Comparison of ENCODE assay signal across 9 cellular contexts in the genomic region with DNA sequence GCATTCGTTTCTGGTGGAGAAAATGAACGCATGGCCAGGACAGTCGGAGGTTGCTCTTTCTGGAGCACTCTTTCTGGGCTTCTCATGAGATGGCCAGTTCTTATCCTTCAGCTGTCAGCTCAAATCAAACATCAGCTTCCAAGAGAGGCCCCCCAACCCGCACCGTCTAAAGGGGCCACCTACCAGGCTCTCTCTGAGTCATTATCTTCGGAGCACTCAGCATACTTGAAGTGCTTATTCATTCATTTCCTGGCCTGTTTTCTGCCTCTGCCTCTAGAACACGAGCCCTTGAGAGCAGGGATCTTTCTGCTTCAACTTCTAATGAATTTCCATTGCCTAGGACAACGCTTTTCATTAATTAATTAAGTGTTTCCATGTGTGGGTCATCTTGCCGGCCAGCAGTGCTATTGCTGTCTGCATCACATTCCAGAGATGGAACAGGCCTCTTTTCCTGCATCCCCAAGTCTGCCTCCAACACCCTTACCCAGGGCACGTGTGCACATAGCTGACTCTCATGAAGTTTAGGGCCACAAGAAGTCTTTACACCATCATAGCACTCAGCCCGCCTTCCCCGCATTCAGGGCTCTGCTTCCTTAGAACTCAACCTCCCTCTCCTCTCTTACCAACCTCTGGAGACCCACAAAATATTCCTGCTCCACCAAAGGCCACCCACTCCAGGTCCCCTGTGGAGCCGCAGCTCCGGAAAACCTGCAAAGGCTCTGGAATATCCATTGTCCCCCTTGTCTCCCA. TPM values are rescaled to one million over a fixed set of nuclear protein-coding genes. Genes with fewer than 3 reads are reported as not detected.
DNase-seq lines count a peak whose midpoint lies in the region; ATAC-seq and TF ChIP-seq lines count a peak whose summit lies in the region.
"Had no signal": no experiment of that assay in that cellular context is flagged by ENCODE, and none has a peak within 500 bp of the region (broad histone marks: within the 10 kb centered on the region; RNA-seq: fewer than 3 reads in every experiment).

No MANE protein-coding gene starts in this region.

- POLR2A ChIA-PET in AG04449 (lab: Yijun Ruan, JAX) = no interaction called here
- POLR2A ChIA-PET in IMR-90 (lab: Charles Lee; ENCODE audit: unreplicated experiment) = no interaction called here

- BruUV-seq in IMR-90 (replicated peaks; lab: Mats Ljungman, UMichigan) (no TSS peak), mammary epithelial cell (replicated peaks; lab: Mats Ljungman, UMichigan) (no TSS peak)

- no peak overlapping the region for H3K4me3 Mint-ChIP-seq in activated CD8-positive, alpha-beta memory T cell treated with anti-CD3 and anti-CD28 coated beads, Interleukin-2, amount 10 ng/mL, durations not matched to agents 7 days and 5 days

- intact Hi-C loops in IMR-90 (cut with micrococcal nuclease) = loop anchor here (2.0 to 10.0 kb wide), 2 partner anchors 49 to 525 kb away; no protein-coding TSS in a partner anchor
- intact Hi-C loops in mammary epithelial cell (cut with micrococcal nuclease) = loop anchor here (2.0 kb wide), 1 partner anchor 49 kb away; no protein-coding TSS in a partner anchor

- H4K91ac ChIP-seq in IMR-90 (ENCODE audit: insufficient read depth, low read depth, low read length) (peak overlapping the region; percentile 97), mesenchymal stem cell (ENCODE audit: low read length) (peak overlapping the region; percentile 59)

- peaks cover 32% of the 10 kb centered on the region for H3K9me1 ChIP-seq in IMR-90 (ENCODE audit: insufficient read depth, low read length)

- peak overlapping the region; percentile 90 for H2AK9ac ChIP-seq in IMR-90 (replicated peaks; ENCODE audit: low read depth, low read length, poor library complexity)

- CTCF ChIA-PET in AG04449 (lab: Yijun Ruan, JAX) = interaction anchor here (1.2 to 29.8 kb wide), 6 partner anchors 9 to 116 kb away, joined by 3 to 1030 read pairs (median 268); a partner anchor contains a TSS
- CTCF ChIA-PET in IMR-90 (lab: Yijun Ruan, JAX) = interaction anchor here (2.5 kb wide), 1 partner anchor 100 kb away, joined by 13 read pairs; no protein-coding TSS in a partner anchor
- CTCF ChIA-PET in mammary epithelial cell (lab: Charles Lee; ENCODE audit: low non-redundant PET) = interaction anchor here (0.5 kb wide), 1 partner anchor 119 kb away, joined by 3 read pairs; no protein-coding TSS in a partner anchor
- CTCF ChIA-PET in activated CD8-positive, alpha-beta memory T cell treated with anti-CD3 and anti-CD28 coated beads, Interleukin-2, amount 10 ng/mL, durations not matched to agents 7 days and 5 days (lab: Charles Lee) = interaction anchor here (1.2 kb wide), 1 partner anchor 102 kb away, joined by 9 read pairs; no protein-coding TSS in a partner anchor

- H2BK5ac ChIP-seq in IMR-90 (ENCODE audit: low read depth, low read length, poor library complexity, severe bottlenecking) (peak overlapping the region; percentile 90), mesenchymal stem cell (ENCODE audit: low read depth, low read length, poor library complexity, severe bottlenecking) (no peak overlapping the region)

- H3K18ac ChIP-seq in IMR-90 (ENCODE audit: low read depth, low read length) (peak overlapping the region; percentile 49), mesenchymal stem cell (ENCODE audit: low read depth in 1 of 2, low read length in 2 of 2) (peak overlapping the region; percentile 72 to 94)

- H2BK15ac ChIP-seq in IMR-90 (ENCODE audit: low read depth, low read length) (peak overlapping the region; percentile 72), mesenchymal stem cell (ENCODE audit: low read depth, poor library complexity, severe bottlenecking) (peak overlapping the region; percentile 37)

- in situ Hi-C loops in IMR-90 (cut with MboI; ENCODE audit: low sequenced_read_pairs) (no loop called here), mammary epithelial cell (cut with MboI; ENCODE audit: low sequenced_read_pairs in 2 of 2) (no loop called here)

- peak overlapping the region; percentile 91 for H2AK5ac ChIP-seq in IMR-90 (ENCODE audit: low read depth, low read length)
- peak overlapping the region; percentile 62 for H2AK5ac ChIP-seq in mesenchymal stem cell (ENCODE audit: low read length, severe bottlenecking)

- dilution Hi-C loops in IMR-90 (cut with HindIII; ENCODE audit: low sequenced_read_pairs, unreplicated experiment) = loop anchor here (25.0 kb wide), 1 partner anchor 103 kb away; a partner anchor contains a TSS
- dilution Hi-C loops in mammary epithelial cell (cut with HindIII; ENCODE audit: low sequenced_read_pairs) = no loop called here

- peak overlapping the region; percentile 95 for H3K23ac ChIP-seq in IMR-90 (ENCODE audit: low read depth, low read length)
- no peak overlapping the region for H3K23ac ChIP-seq in mesenchymal stem cell (ENCODE audit: low read length in 2 of 2)

- peak; percentile 41 for DNase-seq in AG04449 (ENCODE audit: low read depth, low spot score)
- DNase-seq in IMR-90 = peak; percentile 93
- peak; percentile 52 for DNase-seq in mammary epithelial cell
- DNase-seq in mesenchymal stem cell = peak; percentile 96
- no peak for DNase-seq in DMS 273 treated with DMSO at 0.1 percent for 48 hours (lab: John Stamatoyannopoulos, UW)
- DNase-seq in activated CD8-positive, alpha-beta memory T cell treated with anti-CD3 and anti-CD28 coated beads, Interleukin-2, amount 10 ng/mL, durations not matched to agents 7 days and 5 days = no peak
- no peak for DNase-seq in GM20000 (ENCODE audit: low spot score)
- no peak for DNase-seq in UCSD-AML1 (lab: John Stamatoyannopoulos, UW; ENCODE audit: unreplicated experiment)
- DNase-seq: NCI-H1694 treated with DMSO at 0.1 percent for 48 hours had no signal

- H3K27me3 ChIP-seq in IMR-90 (ENCODE audit: control insufficient read depth, insufficient read depth, low read length) (no peaks in the 10 kb centered on the region), mammary epithelial cell (ENCODE audit: insufficient read depth, low read length) (no peaks in the 10 kb centered on the region), mesenchymal stem cell (ENCODE audit: control insufficient read depth in 1 of 2, insufficient read depth in 1 of 2, low read length in 2 of 2) (peaks cover 0 to 33% of the 10 kb centered on the region in 2 experiments)

- H3K36me3 ChIP-seq in IMR-90 (ENCODE audit: control insufficient read depth, insufficient read depth, low read length) (no peaks in the 10 kb centered on the region), mammary epithelial cell (ENCODE audit: insufficient read depth, low read length) (no peaks in the 10 kb centered on the region), mesenchymal stem cell (ENCODE audit: control insufficient read depth in 1 of 2, insufficient read depth in 2 of 2, low read depth in 1 of 2, low read length in 2 of 2) (no peaks in the 10 kb centered on the region)

- TF ChIP-seq RAD21 in IMR-90 (IDR thresholded peaks at IDR 0.05; ENCODE audit: low read length) = no peak; the same call in 1 of the 2 replicates

- 21% methylated on average over 4 of the region's 14 CpGs; no CpG with 5 or more reads in 1 of the 2 experiments for WGBS in IMR-90 (ENCODE audit: extremely low coverage in 2 of 2, insufficient read length in 1 of 2), 2 experiments
- 51% methylated on average over 12 of the region's 14 CpGs for WGBS in mammary epithelial cell (ENCODE audit: low coverage, missing lambda C conversion rate)
- WGBS in mesenchymal stem cell = 10% methylated on average over 14 of the region's 14 CpGs

- H3K4me1 ChIP-seq in IMR-90 (ENCODE audit: control insufficient read depth, insufficient read depth, low read length) (peaks cover 29% of the 10 kb centered on the region), mammary epithelial cell (ENCODE audit: insufficient read depth, low read length) (peaks cover 16% of the 10 kb centered on the region), mesenchymal stem cell (ENCODE audit: control insufficient read depth, insufficient read depth, low read depth, low read length) (peaks cover 33% of the 10 kb centered on the region)

- H3K4me2 ChIP-seq in IMR-90 (ENCODE audit: low read depth, low read length) (peak overlapping the region; percentile 44), mammary epithelial cell (ENCODE audit: insufficient read depth, low read depth, low read length) (peak overlapping the region; percentile 32), mesenchymal stem cell (ENCODE audit: low read length, poor library complexity, severe bottlenecking) (no peak overlapping the region)

- H2AFZ ChIP-seq in IMR-90 (replicated peaks; ENCODE audit: low read length, poor library complexity) = peak overlapping the region; percentile 64
- H2AFZ ChIP-seq in mammary epithelial cell (ENCODE audit: low read depth, low read length) = no peak overlapping the region
- no peak overlapping the region for H2AFZ ChIP-seq in mesenchymal stem cell (ENCODE audit: low read depth, low read length)

- no peaks in the 10 kb centered on the region for H3K9me3 Mint-ChIP-seq in activated CD8-positive, alpha-beta memory T cell treated with anti-CD3 and anti-CD28 coated beads, Interleukin-2, amount 10 ng/mL, durations not matched to agents 7 days and 5 days (ENCODE audit: low read depth)

- H2BK20ac ChIP-seq in IMR-90 (ENCODE audit: low read depth, low read length) = peak overlapping the region; percentile 100

- no peak overlapping the region for H3K4me3 ChIP-seq in AG04449 (ENCODE audit: low read depth, low read length)
- no peak overlapping the region for H3K4me3 ChIP-seq in IMR-90 (ENCODE audit: insufficient read depth, low read depth, low read length)
- H3K4me3 ChIP-seq in mammary epithelial cell (replicated peaks in 1 of 3; ENCODE audit: insufficient read depth in 1 of 3, low read depth in 2 of 3, low read length in 3 of 3) = no peak overlapping the region
- H3K4me3 ChIP-seq in mesenchymal stem cell (ENCODE audit: insufficient read depth in 1 of 2, low read depth in 1 of 2, low read length in 2 of 2) = no peak overlapping the region

- TF ChIP-seq CTCF in AG04449 (IDR thresholded peaks at IDR 0.05; ENCODE audit: insufficient read depth, low read length, missing control alignments) = no peak
- TF ChIP-seq CTCF in IMR-90 (conservative IDR thresholded peaks at IDR 0.05; ENCODE audit: low read depth, low read length) = no peak
- TF ChIP-seq CTCF in mammary epithelial cell (conservative IDR thresholded peaks at IDR 0.05 in 1 of 2, IDR thresholded peaks at IDR 0.05 in 1 of 2; ENCODE audit: extremely low read depth in 1 of 2, insufficient read depth in 1 of 2, low read depth in 1 of 2, low read length in 2 of 2) = no peak
- TF ChIP-seq CTCF in GM20000 (IDR thresholded peaks at IDR 0.05; ENCODE audit: extremely low read depth, missing control alignments) = no peak

- H3K14ac ChIP-seq in IMR-90 (replicated peaks; ENCODE audit: low read depth, low read length) (peak overlapping the region; percentile 94), mesenchymal stem cell (ENCODE audit: low read length in 2 of 2) (peak overlapping the region in 1 of 2 experiments; percentile 26)

- peak overlapping the region; percentile 20 for H4K5ac ChIP-seq in IMR-90 (ENCODE audit: low read depth, low read length)

- H4K20me1 ChIP-seq in IMR-90 (ENCODE audit: insufficient read depth, low read length) (no peaks in the 10 kb centered on the region; the same call in 1 of the 2 replicates), mammary epithelial cell (ENCODE audit: insufficient read depth, low read length) (no peaks in the 10 kb centered on the region)

- H3K9me3 ChIP-seq in IMR-90 (ENCODE audit: control insufficient read depth, insufficient read depth, low read length) = no peaks in the 10 kb centered on the region
- no peaks in the 10 kb centered on the region for H3K9me3 ChIP-seq in mammary epithelial cell (replicated peaks; ENCODE audit: insufficient read depth, low read length)
- no peaks in the 10 kb centered on the region for H3K9me3 ChIP-seq in mesenchymal stem cell (ENCODE audit: control insufficient read depth, low read length)

- H3K56ac ChIP-seq in IMR-90 (ENCODE audit: extremely low read depth, insufficient read depth, low read length) = peak overlapping the region; percentile 92

- H3K27me3 Mint-ChIP-seq in activated CD8-positive, alpha-beta memory T cell treated with anti-CD3 and anti-CD28 coated beads, Interleukin-2, amount 10 ng/mL, durations not matched to agents 7 days and 5 days = peaks cover 68% of the 10 kb centered on the region

- H3K9ac ChIP-seq in IMR-90 (ENCODE audit: low read depth, low read length) (peak overlapping the region; percentile 4), mammary epithelial cell (ENCODE audit: insufficient read depth, low read length) (no peak overlapping the region), mesenchymal stem cell (ENCODE audit: low read length) (peak overlapping the region; percentile 13)

- no peaks in the 10 kb centered on the region for H3K79me2 ChIP-seq in mammary epithelial cell (ENCODE audit: insufficient read depth, low read length)

- peak overlapping the region; percentile 29 to 92 for H2BK12ac ChIP-seq in mesenchymal stem cell (ENCODE audit: low read length in 2 of 2)

- H3K36me3 Mint-ChIP-seq in activated CD8-positive, alpha-beta memory T cell treated with anti-CD3 and anti-CD28 coated beads, Interleukin-2, amount 10 ng/mL, durations not matched to agents 7 days and 5 days = no peaks in the 10 kb centered on the region

- no peak for TF ChIP-seq POLR2A in IMR-90 (IDR thresholded peaks at IDR 0.05; ENCODE audit: low read depth, low read length)

- H4K8ac ChIP-seq in IMR-90 (ENCODE audit: low read depth in 2 of 2, low read length in 2 of 2) (peak overlapping the region; percentile 31 to 95), mesenchymal stem cell (ENCODE audit: low read length) (peak overlapping the region; percentile 52)

- peak; percentile 91 for ATAC-seq in IMR-90 (ENCODE audit: low read depth)
- no peak for ATAC-seq in activated CD8-positive, alpha-beta memory T cell treated with anti-CD3 and anti-CD28 coated beads, Interleukin-2, amount 10 ng/mL, durations not matched to agents 7 days and 5 days

- peak overlapping the region; percentile 99 for H3K4ac ChIP-seq in IMR-90 (ENCODE audit: low read depth, low read length)
- peak overlapping the region; percentile 65 to 71 for H3K4ac ChIP-seq in mesenchymal stem cell (ENCODE audit: low read depth in 1 of 2, low read length in 2 of 2)

- H2BK120ac ChIP-seq in IMR-90 (ENCODE audit: low read depth, low read length) (peak overlapping the region; percentile 100), mesenchymal stem cell (ENCODE audit: low read depth, low read length) (no peak overlapping the region)

- H3K4me1 Mint-ChIP-seq in activated CD8-positive, alpha-beta memory T cell treated with anti-CD3 and anti-CD28 coated beads, Interleukin-2, amount 10 ng/mL, durations not matched to agents 7 days and 5 days = no peaks in the 10 kb centered on the region

- H3K27ac Mint-ChIP-seq in activated CD8-positive, alpha-beta memory T cell treated with anti-CD3 and anti-CD28 coated beads, Interleukin-2, amount 10 ng/mL, durations not matched to agents 7 days and 5 days = no peak overlapping the region

- H3K27ac ChIP-seq in IMR-90 (ENCODE audit: insufficient read depth, low read length) = peak overlapping the region; percentile 79
- no peak overlapping the region for H3K27ac ChIP-seq in mammary epithelial cell (ENCODE audit: insufficient read depth, low read depth, low read length)
- peak overlapping the region; percentile 83 for H3K27ac ChIP-seq in mesenchymal stem cell (ENCODE audit: low read length, poor library complexity, severe bottlenecking)

- H3K79me1 ChIP-seq in IMR-90 (ENCODE audit: low read depth in 1 of 2, low read length in 2 of 2) (peaks cover 0 to 11% of the 10 kb centered on the region in 2 experiments; a peak in 1 of 4 replicates), mesenchymal stem cell (replicated peaks; ENCODE audit: low read length, poor library complexity, severe bottlenecking) (no peaks in the 10 kb centered on the region)

RNA-seq across cellular contexts. Expression of a gene that starts 52.1 kb away (rescaled TPM):
- under 0.01 TPM in 1 of 2 replicates, not detected in the other for total RNA-seq in IMR-90 (2012; rRNA removed)
- 0.09 TPM in 2 replicates for polyA plus RNA-seq in IMR-90 (2012; rRNA removed)
- 0.12 TPM in 1 of 2 replicates, not detected in the other for polyA plus RNA-seq in IMR-90 (2012; cell fraction: cytosol; rRNA removed)
- polyA plus RNA-seq in IMR-90 (2012; cell fraction: nucleus; rRNA removed; ENCODE audit: low replicate concordance) = 0.07 and 0.16 TPM in 2 replicates
- total RNA-seq in mammary epithelial cell = 1 to 10 TPM in 1 of 2 donors, not detected in 1; 1.7 TPM
- 1.8 TPM for polyA plus RNA-seq in mammary epithelial cell
- polyA minus RNA-seq in mammary epithelial cell = 0.62 TPM
- 0.97 TPM for polyA plus RNA-seq in mesenchymal stem cell (2013, experiment 1 of 2)
- polyA plus RNA-seq in mesenchymal stem cell (2013, experiment 2 of 2) = 0.95 TPM
- total RNA-seq in activated CD8-positive, alpha-beta memory T cell treated with anti-CD3 and anti-CD28 coated beads, Interleukin-2, amount 10 ng/mL, durations not matched to agents 7 days and 5 days = 100 to 1,000 TPM; 326 to 386 TPM

Comparison
In these comparisons a context has a peak if more than half of its experiments do, and no peak if none do; other contexts are left out.
1. DNase-seq: peak in AG04449 (single experiment), IMR-90 (single experiment), mammary epithelial cell (single experiment) and mesenchymal stem cell (single experiment); none in DMS 273 treated with DMSO at 0.1 percent for 48 hours (single experiment), activated CD8-positive, alpha-beta memory T cell treated with anti-CD3 and anti-CD28 coated beads, Interleukin-2, amount 10 ng/mL, durations not matched to agents 7 days and 5 days (single experiment), GM20000 (single experiment) and UCSD-AML1 (single experiment).
2. RNA of a gene that starts 52.1 kb away (total RNA-seq): 326 to 386 TPM in activated CD8-positive, alpha-beta memory T cell treated with anti-CD3 and anti-CD28 coated beads, Interleukin-2, amount 10 ng/mL, durations not matched to agents 7 days and 5 days; 1.7 TPM in mammary epithelial cell and under 0.01 TPM in IMR-90; every median in the first group is over 100 times any median in the second.